Comparison of ENCODE assay signal across 11 cellular contexts in the genomic region with DNA sequence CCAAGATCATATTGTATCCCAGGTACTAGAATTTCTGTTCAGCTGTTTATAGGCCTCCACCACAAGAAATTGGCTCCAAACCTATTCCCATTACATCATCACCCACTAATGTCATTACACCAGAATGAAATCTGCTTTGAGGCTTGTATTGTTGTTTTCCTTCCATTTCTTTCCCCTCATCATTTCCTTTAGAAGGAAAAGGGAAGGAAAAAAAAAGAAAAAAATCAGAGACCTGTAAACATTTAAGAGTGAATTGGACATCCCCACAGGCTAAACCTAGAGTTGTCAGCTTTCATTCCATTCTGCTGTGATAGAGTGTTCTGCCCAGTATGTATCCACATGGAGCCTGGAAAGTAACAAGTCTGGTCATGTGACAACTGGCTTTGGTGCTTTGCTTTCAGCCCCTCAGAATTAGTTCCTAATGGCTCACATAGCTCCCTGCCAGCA. TPM values are rescaled to one million over a fixed set of nuclear protein-coding genes. Genes with fewer than 3 reads are reported as not detected.
A peak's percentile ranks its signal among the peaks of the same experiment; 100 is the strongest.
DNase-seq lines count a peak whose midpoint lies in the region; ATAC-seq and TF ChIP-seq lines count a peak whose summit lies in the region.
"Had no signal": no experiment of that assay in that cellular context is flagged by ENCODE, and none has a peak within 500 bp of the region (broad histone marks: within the 10 kb centered on the region; RNA-seq: fewer than 3 reads in every experiment).

No MANE protein-coding gene starts in this region.

- in situ Hi-C loops in astrocyte of the spinal cord (cut with HindIII; ENCODE audit: low sequenced_read_pairs): no loop called here
- in situ Hi-C loops in ACHN (cut with HindIII; ENCODE audit: low pct_ligation_motif_present, low pct_unique_long_range_greater_than_20kb, low sequenced_read_pairs): no loop called here

- H3K27me3 Mint-ChIP-seq in activated CD4-positive, alpha-beta T cell treated with anti-CD3 and anti-CD28 coated beads for 36 hours: no peaks in the 10 kb centered on the region
- H3K27me3 Mint-ChIP-seq: activated B cell treated with CpG ODN at 0.5 μM for 24 hours had no signal

- TF ChIP-seq CTCF in astrocyte of the spinal cord (IDR thresholded peaks at IDR 0.05; ENCODE audit: low read depth, low read length): no peak
- TF ChIP-seq CTCF in heart right ventricle (IDR thresholded peaks at IDR 0.05): no peak

- POLR2A ChIA-PET in activated CD4-positive, alpha-beta T cell treated with anti-CD3 and anti-CD28 coated beads for 36 hours (lab: Charles Lee): no interaction called here

- peaks cover 31% of the 10 kb centered on the region for H3K4me1 Mint-ChIP-seq in activated CD4-positive, alpha-beta T cell treated with anti-CD3 and anti-CD28 coated beads for 36 hours

- peaks cover 5% of the 10 kb centered on the region for H3K36me3 ChIP-seq in H7 (replicated peaks; ENCODE audit: control insufficient read depth, insufficient read depth, low read length)
- H3K36me3 ChIP-seq in heart right ventricle: peaks cover 0 to 29% (median 15%) of the 10 kb centered on the region in 9 donors

- H3K9me3 ChIP-seq in heart right ventricle: peaks cover 0 to 10% (median 0%) of the 10 kb centered on the region in 11 donors

- H3K27me3 ChIP-seq in H7 (ENCODE audit: control insufficient read depth, insufficient read depth, low read length) (no peaks in the 10 kb centered on the region), heart right ventricle (no peaks in the 10 kb centered on the region)
- H3K27me3 ChIP-seq: tibial nerve had no signal

- peaks cover 24% of the 10 kb centered on the region for H3K36me3 Mint-ChIP-seq in activated CD4-positive, alpha-beta T cell treated with anti-CD3 and anti-CD28 coated beads for 36 hours (ENCODE audit: low read depth)

- intact Hi-C loops in heart right ventricle (cut with DNase I): no loop called here
- intact Hi-C loops in activated CD4-positive, alpha-beta T cell treated with anti-CD3 and anti-CD28 coated beads for 36 hours (cut with DNase I, micrococcal nuclease): no loop called here

- H3K4me3 Mint-ChIP-seq in activated CD4-positive, alpha-beta T cell treated with anti-CD3 and anti-CD28 coated beads for 36 hours: no peak overlapping the region
- H3K4me3 Mint-ChIP-seq: activated B cell treated with CpG ODN at 0.5 μM for 24 hours had no signal

- peak in 7 of 8 donors; percentile 27 to 89 (median 78) for ATAC-seq in heart right ventricle
- no peak for ATAC-seq in activated CD4-positive, alpha-beta T cell treated with anti-CD3 and anti-CD28 coated beads for 36 hours
- ATAC-seq in HG03521 (IDR thresholded peaks at IDR 0.05; ENCODE audit: unreplicated experiment): no peak

- H3K4me1 ChIP-seq in heart right ventricle: peaks cover 11 to 88% (median 52%) of the 10 kb centered on the region in 9 donors

- DNase-seq in H7: peak; percentile 37
- DNase-seq in astrocyte of the spinal cord (ENCODE audit: low read depth, low spot score): peak; percentile 88
- peak in 1 of 2 donors; percentile 10 for DNase-seq in heart right ventricle
- peak; percentile 3 for DNase-seq in retina
- DNase-seq in NCI-H69 (lab: John Stamatoyannopoulos, UW): no peak
- DNase-seq in activated CD4-positive, alpha-beta T cell treated with anti-CD3 and anti-CD28 coated beads for 36 hours: no peak
- DNase-seq in ACHN: no peak
- DNase-seq: activated B cell treated with CpG ODN at 0.5 μM for 24 hours, NCI-H510A had no signal

- H3K4me3 ChIP-seq in H7 (ENCODE audit: insufficient read depth, low read depth, low read length): no peak overlapping the region
- no peak overlapping the region for H3K4me3 ChIP-seq in astrocyte of the spinal cord (ENCODE audit: low read depth, low read length)
- H3K4me3 ChIP-seq in heart right ventricle: no peak overlapping the region
- H3K4me3 ChIP-seq: tibial nerve had no signal

- CTCF ChIA-PET in activated CD4-positive, alpha-beta T cell treated with anti-CD3 and anti-CD28 coated beads for 36 hours (lab: Charles Lee): no interaction called here

- no peaks in the 10 kb centered on the region for H3K9me3 Mint-ChIP-seq in activated CD4-positive, alpha-beta T cell treated with anti-CD3 and anti-CD28 coated beads for 36 hours (ENCODE audit: low read depth)
- H3K9me3 Mint-ChIP-seq: activated B cell treated with CpG ODN at 0.5 μM for 24 hours had no signal

- peak overlapping the region in 6 of 10 donors; percentile 7 to 64 (median 55) for H3K27ac ChIP-seq in heart right ventricle
- H3K27ac ChIP-seq: tibial nerve had no signal

- H3K27ac Mint-ChIP-seq in activated CD4-positive, alpha-beta T cell treated with anti-CD3 and anti-CD28 coated beads for 36 hours: no peak overlapping the region
- H3K27ac Mint-ChIP-seq: activated B cell treated with CpG ODN at 0.5 μM for 24 hours had no signal

RNA-seq across cellular contexts. Expression of gene NFYC, which starts 44.6 kb away (rescaled TPM):
- 43.3 and 51.0 TPM in 2 replicates for total RNA-seq in H7 (2014; rRNA removed; shearing (Covaris generic))
- 10 to 100 TPM; 56.1 to 84.7 (median 73.1) TPM for total RNA-seq in heart right ventricle
- polyA plus RNA-seq in heart right ventricle: 10 to 100 TPM; 49.9 to 55.8 TPM
- total RNA-seq in activated CD4-positive, alpha-beta T cell treated with anti-CD3 and anti-CD28 coated beads for 36 hours: 10 to 100 TPM; 53.6 to 85.4 TPM

RNA-seq across cellular contexts. Expression of gene KCNQ4, which starts 47.5 kb away (rescaled TPM):
- total RNA-seq in H7 (2014; rRNA removed; shearing (Covaris generic)): 1.5 and 2.7 TPM in 2 replicates
- total RNA-seq in heart right ventricle: 1 to 10 TPM; 1.2 to 3.4 (median 2.1) TPM
- polyA plus RNA-seq in heart right ventricle: 1 to 10 TPM; 1.0 to 3.4 TPM
- total RNA-seq in activated CD4-positive, alpha-beta T cell treated with anti-CD3 and anti-CD28 coated beads for 36 hours: under 1 TPM; 0.43 to 0.58 TPM

Comparison
In these comparisons a context has a peak if more than half of its experiments do, and no peak if none do; other contexts are left out.
1. DNase-seq: peak in H7 (single experiment), astrocyte of the spinal cord (single experiment) and retina (single experiment); none in NCI-H69 (single experiment), activated CD4-positive, alpha-beta T cell treated with anti-CD3 and anti-CD28 coated beads for 36 hours (single experiment) and ACHN (single experiment).
2. ATAC-seq: peak in heart right ventricle (7 of 8); none in activated CD4-positive, alpha-beta T cell treated with anti-CD3 and anti-CD28 coated beads for 36 hours (single experiment) and HG03521 (single experiment).